21 cellular contexts compared by ENCODE assay signal in genomic region chr12:130441771-130442760, GRCh38.
DNase-seq lines count a peak whose midpoint lies in the region; ATAC-seq, FAIRE-seq and TF ChIP-seq lines count a peak whose summit lies in the region.
"Had no signal": no experiment of that assay in that cellular context is flagged by ENCODE, and none has a peak within 500 bp of the region (broad histone marks: within the 10 kb centered on the region; RNA-seq: fewer than 3 reads in every experiment).

No MANE protein-coding gene starts in this region.

- CTCF ChIA-PET in HepG2 (lab: Yijun Ruan, JAX; ENCODE audit: low intra/inter-chr PET ratio, low total read pairs) = no interaction called here

- ATAC-seq in right lobe of liver (no peak), HepG2 (no peak)
- ATAC-seq: GM12878 had no signal

- DNase-seq in right lobe of liver = peak in 2 of 3 donors; percentile 11 to 45
- no peak for DNase-seq in HepG2 (ENCODE audit: low spot score)
- no peak for DNase-seq in neural progenitor cell (ENCODE audit: low spot score)
- DNase-seq in spleen = peak; percentile 65
- DNase-seq in WERI-Rb-1 = no peak
- DNase-seq in smooth muscle cell (lab: John Stamatoyannopoulos, UW; ENCODE audit: unreplicated experiment) = no peak
- no peak for DNase-seq in GM12892 (ENCODE audit: insufficient read length)
- DNase-seq: 8988T; CD4-positive, CD25-positive, alpha-beta regulatory T cell; COR-L47; DMS 273 treated with DMSO at 0.1 percent for 48 hours; DMS53; DND-41; EL; GM23248 had no signal

- H3K27ac Mint-ChIP-seq in neural progenitor cell = peak overlapping the region; percentile 74
- H3K27ac Mint-ChIP-seq: B cell; CD4-positive, CD25-positive, alpha-beta regulatory T cell; CD8-positive, alpha-beta memory T cell had no signal

- H4K20me1 ChIP-seq in HepG2 (ENCODE audit: insufficient read depth, low read length) = no peaks in the 10 kb centered on the region
- H4K20me1 ChIP-seq in neural progenitor cell (ENCODE audit: low read depth) = no peaks in the 10 kb centered on the region
- no peaks in the 10 kb centered on the region for H4K20me1 ChIP-seq in smooth muscle cell (ENCODE audit: low read depth)
- H4K20me1 ChIP-seq: BLaER1 treated with 17β-estradiol and CSF1 and Interleukin-3, amounts not matched to agents 10 nM and 100 nM had no signal

- TF ChIP-seq POLR2A in right lobe of liver (IDR thresholded peaks at IDR 0.05) = no peak
- TF ChIP-seq POLR2A in HepG2 (IDR thresholded peaks at IDR 0.05; ENCODE audit: insufficient read depth in 1 of 2, low read depth in 2 of 2, low read length in 2 of 2) = no peak
- TF ChIP-seq POLR2A in spleen (IDR thresholded peaks at IDR 0.05) = no peak
- no peak for TF ChIP-seq POLR2A in GM12892 (IDR thresholded peaks at IDR 0.05; ENCODE audit: low read depth, low read length)

- no TSS peak for BruUV-seq in HepG2 (replicated peaks; lab: Mats Ljungman, UMichigan)

- no peak for FAIRE-seq in HepG2 (lab: Jason Lieb, UNC)
- FAIRE-seq in GM12892 (lab: Jason Lieb, UNC) = no peak
- FAIRE-seq: GM12878, GM19239 had no signal

- no peaks in the 10 kb centered on the region for H3K27me3 ChIP-seq in right lobe of liver
- peaks cover 3 to 15% of the 10 kb centered on the region in 2 experiments; a peak in 2 of 5 replicates for H3K27me3 ChIP-seq in HepG2 (ENCODE audit: control insufficient read depth in 1 of 2, insufficient read depth in 2 of 2, low read length in 2 of 2)
- H3K27me3 ChIP-seq in neural progenitor cell = no peaks in the 10 kb centered on the region
- no peaks in the 10 kb centered on the region for H3K27me3 ChIP-seq in spleen (replicated peaks in 1 of 7)
- H3K27me3 ChIP-seq in WERI-Rb-1 (ENCODE audit: insufficient read depth, low read depth, severe bottlenecking) = no peaks in the 10 kb centered on the region
- H3K27me3 ChIP-seq in smooth muscle cell (ENCODE audit: low read depth) = no peaks in the 10 kb centered on the region
- H3K27me3 ChIP-seq: BLaER1 treated with 17β-estradiol and CSF1 and Interleukin-3, amounts not matched to agents 10 nM and 100 nM had no signal

- H3K4me1 Mint-ChIP-seq in neural progenitor cell = no peaks in the 10 kb centered on the region
- H3K4me1 Mint-ChIP-seq: B cell; CD4-positive, CD25-positive, alpha-beta regulatory T cell; CD8-positive, alpha-beta memory T cell had no signal

- H3K36me3 ChIP-seq in right lobe of liver (no peaks in the 10 kb centered on the region), HepG2 (replicated peaks in 1 of 2; ENCODE audit: control insufficient read depth in 1 of 2, insufficient read depth in 2 of 2, low read length in 2 of 2) (no peaks in the 10 kb centered on the region), neural progenitor cell (no peaks in the 10 kb centered on the region), spleen (peaks cover 0 to 6% (median 0%) of the 10 kb centered on the region in 6 donors), WERI-Rb-1 (peaks cover 14% of the 10 kb centered on the region), smooth muscle cell (ENCODE audit: low read depth) (no peaks in the 10 kb centered on the region)
- H3K36me3 ChIP-seq: BLaER1 treated with 17β-estradiol and CSF1 and Interleukin-3, amounts not matched to agents 10 nM and 100 nM; HAP-1 had no signal

- H3K9me3 ChIP-seq in right lobe of liver = no peaks in the 10 kb centered on the region
- no peaks in the 10 kb centered on the region for H3K9me3 ChIP-seq in HepG2 (ENCODE audit: low read length)
- no peaks in the 10 kb centered on the region for H3K9me3 ChIP-seq in neural progenitor cell (ENCODE audit: low read depth)
- peaks cover 0 to 37% (median 2%) of the 10 kb centered on the region in 8 donors for H3K9me3 ChIP-seq in spleen
- H3K9me3 ChIP-seq in WERI-Rb-1 (ENCODE audit: severe bottlenecking) = no peaks in the 10 kb centered on the region
- no peaks in the 10 kb centered on the region for H3K9me3 ChIP-seq in smooth muscle cell (replicated peaks; ENCODE audit: low read depth)
- H3K9me3 ChIP-seq: HAP-1 had no signal

- H3K27ac ChIP-seq in right lobe of liver (no peak overlapping the region), HepG2 (ENCODE audit: extremely low read length, insufficient read depth, low read length) (no peak overlapping the region), neural progenitor cell (no peak overlapping the region), spleen (no peak overlapping the region), WERI-Rb-1 (no peak overlapping the region), smooth muscle cell (ENCODE audit: low read depth) (no peak overlapping the region)
- H3K27ac ChIP-seq: BLaER1 treated with 17β-estradiol and CSF1 and Interleukin-3, amounts not matched to agents 10 nM and 100 nM; GM23248 had no signal

- H3K9me3 Mint-ChIP-seq in neural progenitor cell = peaks cover 10% of the 10 kb centered on the region

- POLR2A ChIA-PET in HepG2 (lab: Yijun Ruan, JAX) = no interaction called here

- TF ChIP-seq CTCF in right lobe of liver (IDR thresholded peaks at IDR 0.05) (no peak), HepG2 (CRISPR knock-in tag; IDR thresholded peaks at IDR 0.05) (no peak), neural progenitor cell (IDR thresholded peaks at IDR 0.05) (no peak), spleen (IDR thresholded peaks at IDR 0.05 in 8 of 11, conservative IDR thresholded peaks at IDR 0.05 in 3 of 11) (no peak), WERI-Rb-1 (IDR thresholded peaks at IDR 0.05; ENCODE audit: low read depth, low read length) (no peak), smooth muscle cell (IDR thresholded peaks at IDR 0.05; ENCODE audit: borderline replicate concordance, insufficient read depth, poor library complexity, severe bottlenecking) (no peak)

- H3K36me3 Mint-ChIP-seq in neural progenitor cell = peaks cover 16% of the 10 kb centered on the region
- H3K36me3 Mint-ChIP-seq: CD4-positive, CD25-positive, alpha-beta regulatory T cell; CD8-positive, alpha-beta memory T cell had no signal

- H3F3A ChIP-seq in neural progenitor cell (ENCODE audit: low read depth) (no peaks in the 10 kb centered on the region), smooth muscle cell (ENCODE audit: low read depth) (no peaks in the 10 kb centered on the region)

- 40% methylated on average over 1 of the region's 45 CpGs for WGBS in right lobe of liver (ENCODE audit: insufficient coverage, low coverage, low lambda C conversion rate, missing lambda C conversion rate)
- WGBS in HepG2 (ENCODE audit: low lambda C conversion rate) = 54% methylated on average over 22 of the region's 45 CpGs
- WGBS in spleen, 5 donors = 90 to 95% (median 90%) methylated on average over 43 to 45 of the region's 45 CpGs
- 92% methylated on average over 45 of the region's 45 CpGs for WGBS in smooth muscle cell (ENCODE audit: low lambda C conversion rate)

- H3K27me3 Mint-ChIP-seq in neural progenitor cell (ENCODE audit: insufficient read depth, low read depth) = peaks cover 5% of the 10 kb centered on the region
- H3K27me3 Mint-ChIP-seq: B cell; CD4-positive, CD25-positive, alpha-beta regulatory T cell; CD8-positive, alpha-beta memory T cell had no signal

- TF ChIP-seq RAD21 in HepG2 (CRISPR knock-in tag; IDR thresholded peaks at IDR 0.05) = no peak

- intact Hi-C loops in right lobe of liver (cut with DNase I) = no loop called here
- intact Hi-C loops in HepG2 (cut with micrococcal nuclease; ENCODE audit: unreplicated experiment) = no loop called here
- intact Hi-C loops in spleen (cut with DNase I; ENCODE audit: low total_unique reads) = no loop called here

- H3K4me2 ChIP-seq in HepG2 (ENCODE audit: low read depth, low read length) = no peak overlapping the region
- no peak overlapping the region for H3K4me2 ChIP-seq in neural progenitor cell
- no peak overlapping the region for H3K4me2 ChIP-seq in smooth muscle cell
- H3K4me2 ChIP-seq: BLaER1 treated with 17β-estradiol and CSF1 and Interleukin-3, amounts not matched to agents 10 nM and 100 nM had no signal

- H3K4me3 Mint-ChIP-seq in neural progenitor cell = no peak overlapping the region
- H3K4me3 Mint-ChIP-seq: B cell; CD4-positive, CD25-positive, alpha-beta regulatory T cell; CD8-positive, alpha-beta memory T cell had no signal

- no peak overlapping the region for H2AFZ ChIP-seq in HepG2 (ENCODE audit: low read length)
- H2AFZ ChIP-seq in neural progenitor cell (replicated peaks) = no peak overlapping the region
- no peak overlapping the region for H2AFZ ChIP-seq in smooth muscle cell (ENCODE audit: low read depth)
- H2AFZ ChIP-seq: GM23248 had no signal

- no peak overlapping the region for H3K9ac ChIP-seq in HepG2 (ENCODE audit: insufficient read depth, low read depth, low read length)
- H3K9ac ChIP-seq in neural progenitor cell = no peak overlapping the region
- no peak overlapping the region for H3K9ac ChIP-seq in smooth muscle cell (ENCODE audit: low read depth)
- H3K9ac ChIP-seq: BLaER1 treated with 17β-estradiol and CSF1 and Interleukin-3, amounts not matched to agents 10 nM and 100 nM; GM23248 had no signal

- no peak for TF ChIP-seq EP300 in HepG2 (IDR thresholded peaks at IDR 0.05; ENCODE audit: low read depth in 2 of 2, low read length in 2 of 2)
- TF ChIP-seq EP300 in HepG2 (CRISPR knock-in tag; IDR thresholded peaks at IDR 0.05; ENCODE audit: borderline replicate concordance) = no peak

- no peaks in the 10 kb centered on the region for H3K79me2 ChIP-seq in HepG2 (ENCODE audit: insufficient read depth, low read length)
- no peaks in the 10 kb centered on the region for H3K79me2 ChIP-seq in neural progenitor cell (ENCODE audit: low read depth)
- no peaks in the 10 kb centered on the region for H3K79me2 ChIP-seq in smooth muscle cell (ENCODE audit: low read depth)

- in situ Hi-C loops in HepG2 (cut with HindIII; ENCODE audit: extremely low pct_ligation_motif_present, low pct_unique_long_range_greater_than_20kb) = no loop called here

- H3K4me3 ChIP-seq in right lobe of liver = no peak overlapping the region
- no peak overlapping the region for H3K4me3 ChIP-seq in HepG2 (replicated peaks in 1 of 3; ENCODE audit: insufficient read depth in 1 of 3, low read depth in 2 of 3, low read length in 3 of 3)
- no peak overlapping the region for H3K4me3 ChIP-seq in neural progenitor cell
- H3K4me3 ChIP-seq in spleen = no peak overlapping the region
- no peak overlapping the region for H3K4me3 ChIP-seq in WERI-Rb-1 (ENCODE audit: low read depth, low read length)
- H3K4me3 ChIP-seq in smooth muscle cell = no peak overlapping the region
- H3K4me3 ChIP-seq: BLaER1 treated with 17β-estradiol and CSF1 and Interleukin-3, amounts not matched to agents 10 nM and 100 nM; GM12878; GM23248; HAP-1 had no signal

- H3K4me1 ChIP-seq in right lobe of liver = no peaks in the 10 kb centered on the region
- no peaks in the 10 kb centered on the region for H3K4me1 ChIP-seq in HepG2 (ENCODE audit: insufficient read depth, low read length)
- no peaks in the 10 kb centered on the region for H3K4me1 ChIP-seq in neural progenitor cell
- H3K4me1 ChIP-seq in spleen = no peaks in the 10 kb centered on the region
- no peaks in the 10 kb centered on the region for H3K4me1 ChIP-seq in smooth muscle cell (ENCODE audit: low read depth)
- H3K4me1 ChIP-seq: BLaER1 treated with 17β-estradiol and CSF1 and Interleukin-3, amounts not matched to agents 10 nM and 100 nM; HAP-1 had no signal

TF ChIP-seq in HepG2, 621 proteins besides CTCF, POLR2A, EP300 and RAD21 (continues in another document):
- no peak for TF ChIP-seq ZNF10 (CRISPR knock-in tag; IDR thresholded peaks at IDR 0.05; ENCODE audit: borderline replicate concordance, low read depth)
- no peak for TF ChIP-seq ZNF713 (CRISPR knock-in tag; IDR thresholded peaks at IDR 0.05)
- TF ChIP-seq ZMYM3 (CRISPR knock-in tag; IDR thresholded peaks at IDR 0.05) = no peak
- TF ChIP-seq ZNF841 (CRISPR knock-in tag; IDR thresholded peaks at IDR 0.05; ENCODE audit: borderline replicate concordance) = no peak

Comparison
In these comparisons a context has a peak if more than half of its experiments do, and no peak if none do; other contexts are left out.
1. DNase-seq: peak in right lobe of liver (2 of 3) and spleen (single experiment); none in HepG2 (single experiment), neural progenitor cell (single experiment), WERI-Rb-1 (single experiment), smooth muscle cell (single experiment) and GM12892 (single experiment).